1 cellular context compared by ENCODE assay signal in the genomic region with DNA sequence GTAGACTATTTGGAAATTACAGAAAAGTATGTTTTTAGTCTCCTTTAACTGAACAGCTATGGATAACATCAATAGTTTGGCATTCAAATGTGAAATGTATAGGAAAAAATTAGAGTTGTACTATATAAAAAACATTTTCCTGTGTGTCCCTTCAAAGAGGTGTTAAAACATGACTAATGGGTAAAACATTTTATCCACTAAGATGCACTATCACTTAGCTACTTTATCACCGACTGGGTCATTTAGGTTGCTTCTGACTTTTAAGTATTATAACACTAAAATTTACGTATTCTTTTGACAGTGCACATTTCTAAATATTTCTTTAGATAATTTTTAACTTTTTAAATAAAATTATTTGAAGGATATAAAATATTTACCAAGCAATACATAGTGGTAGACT.
A peak's percentile ranks its signal among the peaks of the same experiment; 100 is the strongest.
TF ChIP-seq lines count a peak whose summit lies in the region.

No MANE protein-coding gene starts in this region.

TF ChIP-seq in K562, 482 proteins besides CTCF, POLR2A, EP300 and RAD21 (continued from another document):
- TF ChIP-seq, protein P1, sequence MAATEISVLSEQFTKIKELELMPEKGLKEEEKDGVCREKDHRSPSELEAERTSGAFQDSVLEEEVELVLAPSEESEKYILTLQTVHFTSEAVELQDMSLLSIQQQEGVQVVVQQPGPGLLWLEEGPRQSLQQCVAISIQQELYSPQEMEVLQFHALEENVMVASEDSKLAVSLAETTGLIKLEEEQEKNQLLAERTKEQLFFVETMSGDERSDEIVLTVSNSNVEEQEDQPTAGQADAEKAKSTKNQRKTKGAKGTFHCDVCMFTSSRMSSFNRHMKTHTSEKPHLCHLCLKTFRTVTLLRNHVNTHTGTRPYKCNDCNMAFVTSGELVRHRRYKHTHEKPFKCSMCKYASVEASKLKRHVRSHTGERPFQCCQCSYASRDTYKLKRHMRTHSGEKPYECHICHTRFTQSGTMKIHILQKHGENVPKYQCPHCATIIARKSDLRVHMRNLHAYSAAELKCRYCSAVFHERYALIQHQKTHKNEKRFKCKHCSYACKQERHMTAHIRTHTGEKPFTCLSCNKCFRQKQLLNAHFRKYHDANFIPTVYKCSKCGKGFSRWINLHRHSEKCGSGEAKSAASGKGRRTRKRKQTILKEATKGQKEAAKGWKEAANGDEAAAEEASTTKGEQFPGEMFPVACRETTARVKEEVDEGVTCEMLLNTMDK (IDR thresholded peaks at IDR 0.05; ENCODE audit: borderline replicate concordance, insufficient read depth, low read depth, low read length, poor library complexity, severe bottlenecking): no peak
- TF ChIP-seq, protein P2, sequence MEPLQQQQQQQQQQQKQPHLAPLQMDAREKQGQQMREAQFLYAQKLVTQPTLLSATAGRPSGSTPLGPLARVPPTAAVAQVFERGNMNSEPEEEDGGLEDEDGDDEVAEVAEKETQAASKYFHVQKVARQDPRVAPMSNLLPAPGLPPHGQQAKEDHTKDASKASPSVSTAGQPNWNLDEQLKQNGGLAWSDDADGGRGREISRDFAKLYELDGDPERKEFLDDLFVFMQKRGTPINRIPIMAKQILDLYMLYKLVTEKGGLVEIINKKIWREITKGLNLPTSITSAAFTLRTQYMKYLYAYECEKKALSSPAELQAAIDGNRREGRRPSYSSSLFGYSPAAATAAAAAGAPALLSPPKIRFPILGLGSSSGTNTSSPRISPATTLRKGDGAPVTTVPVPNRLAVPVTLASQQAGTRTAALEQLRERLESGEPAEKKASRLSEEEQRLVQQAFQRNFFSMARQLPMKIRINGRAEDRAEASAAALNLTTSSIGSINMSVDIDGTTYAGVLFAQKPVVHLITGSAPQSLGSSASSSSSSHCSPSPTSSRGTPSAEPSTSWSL (CRISPR knock-in tag; IDR thresholded peaks at IDR 0.05; ENCODE audit: borderline replicate concordance): no peak
- TF ChIP-seq JUND (IDR thresholded peaks at IDR 0.05; ENCODE audit: borderline replicate concordance, low read depth, low read length) (peak; percentile 80; the same call in 1 of the 2 replicates), JUND (tag; IDR thresholded peaks at IDR 0.05; ENCODE audit: borderline replicate concordance, low read depth, low read length) (peak; percentile 60; the same call in 2 of the 3 replicates), ZNF764 (CRISPR knock-in tag; IDR thresholded peaks at IDR 0.05; ENCODE audit: low read depth) (no peak), TEAD4 (IDR thresholded peaks at IDR 0.05; ENCODE audit: low read length) (peak; percentile 59; the same call in 1 of the 2 replicates), TEAD4 (CRISPR knock-in tag; IDR thresholded peaks at IDR 0.05; ENCODE audit: borderline replicate concordance) (no peak), ZNF696 (CRISPR knock-in tag; conservative IDR thresholded peaks at IDR 0.05) (no peak), ZSCAN32 (CRISPR knock-in tag; IDR thresholded peaks at IDR 0.05) (no peak), ASH1L (IDR thresholded peaks at IDR 0.05; ENCODE audit: borderline replicate concordance, low read depth, partially characterized antibody) (no peak), PTBP1 (IDR thresholded peaks at IDR 0.05; ENCODE audit: low read depth, low read length) (no peak), MECOM (CRISPR knock-in tag; IDR thresholded peaks at IDR 0.05) (no peak), GATAD2B (IDR thresholded peaks at IDR 0.05; ENCODE audit: borderline replicate concordance) (0 out of 2 replicates have a peak, but pooled peaks have one; percentile 54), ZNF699 (CRISPR knock-in tag; IDR thresholded peaks at IDR 0.05; ENCODE audit: insufficient replicate concordance) (no peak), ZNF274 (IDR thresholded peaks at IDR 0.05; ENCODE audit: borderline replicate concordance, low read depth, low read length) (no peak), GTF2A2 (tag; IDR thresholded peaks at IDR 0.05) (0 out of 2 replicates have a peak, but pooled peaks have one; percentile 4), ZNF12 (CRISPR knock-in tag; IDR thresholded peaks at IDR 0.05) (no peak), CHD2 (IDR thresholded peaks at IDR 0.05; ENCODE audit: low read depth, low read length) (no peak), NR2C1 (IDR thresholded peaks at IDR 0.05) (no peak), NR2C1 (tag; IDR thresholded peaks at IDR 0.05) (no peak)
- TF ChIP-seq, protein P3, sequence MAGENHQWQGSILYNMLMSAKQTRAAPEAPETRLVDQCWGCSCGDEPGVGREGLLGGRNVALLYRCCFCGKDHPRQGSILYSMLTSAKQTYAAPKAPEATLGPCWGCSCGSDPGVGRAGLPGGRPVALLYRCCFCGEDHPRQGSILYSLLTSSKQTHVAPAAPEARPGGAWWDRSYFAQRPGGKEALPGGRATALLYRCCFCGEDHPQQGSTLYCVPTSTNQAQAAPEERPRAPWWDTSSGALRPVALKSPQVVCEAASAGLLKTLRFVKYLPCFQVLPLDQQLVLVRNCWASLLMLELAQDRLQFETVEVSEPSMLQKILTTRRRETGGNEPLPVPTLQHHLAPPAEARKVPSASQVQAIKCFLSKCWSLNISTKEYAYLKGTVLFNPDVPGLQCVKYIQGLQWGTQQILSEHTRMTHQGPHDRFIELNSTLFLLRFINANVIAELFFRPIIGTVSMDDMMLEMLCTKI (IDR thresholded peaks at IDR 0.05; ENCODE audit: partially characterized antibody): no peak
- TF ChIP-seq, protein P4, sequence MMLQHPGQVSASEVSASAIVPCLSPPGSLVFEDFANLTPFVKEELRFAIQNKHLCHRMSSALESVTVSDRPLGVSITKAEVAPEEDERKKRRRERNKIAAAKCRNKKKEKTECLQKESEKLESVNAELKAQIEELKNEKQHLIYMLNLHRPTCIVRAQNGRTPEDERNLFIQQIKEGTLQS (IDR thresholded peaks at IDR 0.05): peak; percentile 44
- TF ChIP-seq, protein P4 (CRISPR knock-in tag; conservative IDR thresholded peaks at IDR 0.05): no peak
- TF ChIP-seq, protein P5, sequence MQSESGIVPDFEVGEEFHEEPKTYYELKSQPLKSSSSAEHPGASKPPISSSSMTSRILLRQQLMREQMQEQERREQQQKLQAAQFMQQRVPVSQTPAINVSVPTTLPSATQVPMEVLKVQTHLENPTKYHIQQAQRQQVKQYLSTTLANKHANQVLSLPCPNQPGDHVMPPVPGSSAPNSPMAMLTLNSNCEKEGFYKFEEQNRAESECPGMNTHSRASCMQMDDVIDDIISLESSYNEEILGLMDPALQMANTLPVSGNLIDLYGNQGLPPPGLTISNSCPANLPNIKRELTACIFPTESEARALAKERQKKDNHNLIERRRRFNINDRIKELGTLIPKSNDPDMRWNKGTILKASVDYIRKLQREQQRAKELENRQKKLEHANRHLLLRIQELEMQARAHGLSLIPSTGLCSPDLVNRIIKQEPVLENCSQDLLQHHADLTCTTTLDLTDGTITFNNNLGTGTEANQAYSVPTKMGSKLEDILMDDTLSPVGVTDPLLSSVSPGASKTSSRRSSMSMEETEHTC (IDR thresholded peaks at IDR 0.05): no peak
- TF ChIP-seq, protein P6, sequence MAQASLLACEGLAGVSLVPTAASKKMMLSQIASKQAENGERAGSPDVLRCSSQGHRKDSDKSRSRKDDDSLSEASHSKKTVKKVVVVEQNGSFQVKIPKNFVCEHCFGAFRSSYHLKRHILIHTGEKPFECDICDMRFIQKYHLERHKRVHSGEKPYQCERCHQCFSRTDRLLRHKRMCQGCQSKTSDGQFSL (CRISPR knock-in tag; IDR thresholded peaks at IDR 0.05): no peak
- TF ChIP-seq, protein P6 (tag; IDR thresholded peaks at IDR 0.05): no peak
TF ChIP-seq in K562: peak in this region for 7.
